28 cellular contexts compared by ENCODE assay signal in the genomic region with DNA sequence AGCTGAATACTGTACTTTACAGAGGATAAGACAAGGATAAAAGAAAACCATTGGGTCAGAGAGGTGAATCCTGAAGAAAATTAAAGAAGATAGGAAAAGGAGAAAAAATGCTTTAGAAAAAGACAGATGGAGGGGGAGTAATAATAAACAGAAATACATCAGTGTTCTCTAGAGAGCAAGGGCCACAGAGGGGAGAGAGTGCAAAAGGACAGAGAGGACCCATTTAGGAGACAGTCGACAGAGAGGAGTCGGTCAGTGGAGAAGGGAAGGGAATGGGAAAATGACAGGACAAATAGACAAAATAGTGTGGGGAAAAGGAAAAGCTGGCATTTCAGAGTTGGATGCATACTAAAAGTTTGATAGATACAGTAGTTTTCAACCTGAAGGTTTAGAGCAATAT.
"Had no signal": no experiment of that assay in that cellular context is flagged by ENCODE, and none has a peak within 500 bp of the region (broad histone marks: within the 10 kb centered on the region; RNA-seq: fewer than 3 reads in every experiment).

No MANE protein-coding gene starts in this region.

- H3K4me2 ChIP-seq: PC-9 had no signal

- H3K27me3 ChIP-seq: brain microvascular endothelial cell had no signal

- H3K36me3 ChIP-seq: brain microvascular endothelial cell, WERI-Rb-1 had no signal

- H3K4me3 ChIP-seq: PC-9, SK-N-MC had no signal

- DNase-seq: activated CD4-positive, alpha-beta memory T cell treated with anti-CD3 and anti-CD28 coated beads, Interleukin-2, amount 10 ng/mL, durations not matched to agents 7 days and 5 days; activated CD4-positive, alpha-beta T cell treated with anti-CD3 and anti-CD28 coated beads for 1 hour; activated CD4-positive, alpha-beta T cell treated with anti-CD3 and anti-CD28 coated beads for 48 hours; activated CD4-positive, CD25-positive, alpha-beta regulatory T cell; activated CD8-positive, alpha-beta memory T cell treated with anti-CD3 and anti-CD28 coated beads for 24 hours; activated CD8-positive, alpha-beta memory T cell treated with anti-CD3 and anti-CD28 coated beads, Interleukin-2, amount 10 ng/mL, durations not matched to agents 7 days and 5 days; activated CD8-positive, alpha-beta memory T cell treated with anti-CD3 and anti-CD28 coated beads, Interleukin-2, amount 50 U/mL, for 48 hours; activated effector memory CD4-positive, alpha-beta T cell treated with Interleukin-2 at 50 U/mL for 16 hours; activated naive CD4-positive, alpha-beta T cell treated with anti-CD3 and anti-CD28 coated beads, Interleukin-2, amount 10 ng/mL, durations not matched to agents 7 days and 5 days; activated naive CD8-positive, alpha-beta T cell treated with anti-CD3 and anti-CD28 coated beads, Interleukin-2, amount 50 U/mL, for 24 hours; activated T-cell treated with anti-CD3 and anti-CD28 coated beads, Interleukin-2, amount 50 U/mL, for 48 hours; central memory CD4-positive, alpha-beta T cell; Karpas-422; NCI-H1105; NCI-H1417 treated with DMSO at 0.1 percent for 48 hours; NCI-H187 treated with DMSO at 0.1 percent for 48 hours; NCI-H2081; NCI-H2171 treated with DMSO at 0.1 percent for 48 hours; NCI-H2227 treated with DMSO at 0.1 percent for 48 hours; NCI-H446; NCI-H524; PC-9; SIG-M5; WERI-Rb-1 had no signal

- ATAC-seq: activated CD8-positive, alpha-beta memory T cell treated with anti-CD3 and anti-CD28 coated beads, Interleukin-2, amount 10 ng/mL, durations not matched to agents 7 days and 5 days; Right ventricle myocardium inferior had no signal

- H3K27ac ChIP-seq: brain microvascular endothelial cell, PC-9, RWPE1, SK-N-MC, WERI-Rb-1 had no signal

- H2AFZ ChIP-seq: PC-9 had no signal
